ENCODE assay signal across 1 cellular context in genomic region chr6:13113956-13114593, GRCh38.
TF ChIP-seq lines count a peak whose summit lies in the region.

No MANE protein-coding gene starts in this region.

TF ChIP-seq in GM23338, 12 proteins besides CTCF, POLR2A, EP300 and RAD21 (continued from another document):
- TF ChIP-seq ZNF331 (CRISPR knock-in tag; IDR thresholded peaks at IDR 0.05; ENCODE audit: low read depth) = no peak
- TF ChIP-seq POLR2AphosphoS5 (IDR thresholded peaks at IDR 0.05; ENCODE audit: low read depth) = no peak
TF ChIP-seq in GM23338: peak in this region for 0.
